ENCODE assay signal across 8 cellular contexts in genomic region chr17:35764123-35764991, GRCh38. TPM values are rescaled to one million over a fixed set of nuclear protein-coding genes. Genes with fewer than 3 reads are reported as not detected.
A peak's percentile ranks its signal among the peaks of the same experiment; 100 is the strongest.
DNase-seq lines count a peak whose midpoint lies in the region; ATAC-seq and TF ChIP-seq lines count a peak whose summit lies in the region.

No MANE protein-coding gene starts in this region.

- intact Hi-C loops in heart right ventricle (cut with DNase I) = loop anchor here in 8 of 10 donors (1.0 to 10.0 kb wide), 3 partner anchors 40 to 590 kb away; no protein-coding TSS in a partner anchor
- intact Hi-C loops in posterior vena cava (cut with DNase I) = loop anchor here in 1 of 2 donors (2.0 kb wide), 1 partner anchor 40 kb away; no protein-coding TSS in a partner anchor

- TF ChIP-seq EP300 in upper lobe of left lung (IDR thresholded peaks at IDR 0.05) = no peak

- DNase-seq in NCI-H1417 (lab: John Stamatoyannopoulos, UW) = peak; percentile 92 to 94 (median 93)
- peak; percentile 90 for DNase-seq in SW480 (ENCODE audit: low spot score)
- DNase-seq in adipocyte (ENCODE audit: low read depth) = peak; percentile 92
- peak; percentile 81 to 91 for DNase-seq in heart right ventricle
- DNase-seq in posterior vena cava (ENCODE audit: low spot score) = peak; percentile 95
- peak; percentile 91 to 98 for DNase-seq in upper lobe of left lung

- peak overlapping the region in 2 of 10 donors; percentile 41 to 44 for H3K27ac ChIP-seq in heart right ventricle
- H3K27ac ChIP-seq in upper lobe of left lung = peak overlapping the region in 2 of 4 donors; percentile 1 to 65

- TF ChIP-seq POLR2A in upper lobe of left lung (IDR thresholded peaks at IDR 0.05) = peak in 1 of 4 donors; percentile 40

- ATAC-seq in HG02678 (IDR thresholded peaks at IDR 0.05; ENCODE audit: unreplicated experiment) (peak; percentile 92), heart right ventricle (peak; percentile 93 to 98 (median 96)), upper lobe of left lung (ENCODE audit: low FRiP score in 2 of 2) (peak; percentile 94 to 98)

- H3K4me3 ChIP-seq in adipocyte (ENCODE audit: low read length) (peak overlapping the region; percentile 65), heart right ventricle (peak overlapping the region in 9 of 10 donors; percentile 34 to 62 (median 60)), upper lobe of left lung (peak overlapping the region; percentile 36 to 62 (median 51))

- no peaks in the 10 kb centered on the region for H3K36me3 ChIP-seq in adipocyte (ENCODE audit: control insufficient read depth, insufficient read depth, low read length, severe bottlenecking)
- H3K36me3 ChIP-seq in heart right ventricle = no peaks in the 10 kb centered on the region
- H3K36me3 ChIP-seq in upper lobe of left lung = no peaks in the 10 kb centered on the region

- H3K9me3 ChIP-seq in adipocyte (ENCODE audit: control insufficient read depth, low read length) (no peaks in the 10 kb centered on the region), heart right ventricle (no peaks in the 10 kb centered on the region), upper lobe of left lung (no peaks in the 10 kb centered on the region)

- peak overlapping the region; percentile 49 for H3K9ac ChIP-seq in adipocyte (ENCODE audit: low read length)

- TF ChIP-seq CTCF in GM12801 (IDR thresholded peaks at IDR 0.05; ENCODE audit: extremely low read depth, insufficient read length) (peak; percentile 39), heart right ventricle (IDR thresholded peaks at IDR 0.05) (peak; percentile 89 to 97 (median 96)), upper lobe of left lung (IDR thresholded peaks at IDR 0.05) (peak; percentile 93 to 100 (median 99))

- H3K27me3 ChIP-seq in adipocyte (replicated peaks; ENCODE audit: control insufficient read depth, insufficient read depth, low read length) (peaks cover 63% of the 10 kb centered on the region), heart right ventricle (peaks cover 0 to 10% (median 0%) of the 10 kb centered on the region in 7 donors), upper lobe of left lung (no peaks in the 10 kb centered on the region)

- peaks cover 2% of the 10 kb centered on the region for H3K4me1 ChIP-seq in adipocyte (ENCODE audit: control insufficient read depth, insufficient read depth, low read length)
- peaks cover 2 to 28% (median 8%) of the 10 kb centered on the region in 9 donors for H3K4me1 ChIP-seq in heart right ventricle
- H3K4me1 ChIP-seq in upper lobe of left lung = peaks cover 9 to 18% (median 13%) of the 10 kb centered on the region in 4 donors

- 5% methylated on average over 71 to 75 of the region's 75 CpGs for WGBS in heart right ventricle, 2 donors
- 5 to 8% methylated on average over 36 to 56 of the region's 75 CpGs for WGBS in upper lobe of left lung, 2 donors

RNA-seq across cellular contexts. Expression of gene C17orf50, which starts 3.7 kb away (rescaled TPM):
- total RNA-seq in heart right ventricle (not detected), posterior vena cava (not detected), upper lobe of left lung (1 to 10 TPM in 1 of 6 donors, under 1 TPM in 1, not detected in 4; 0.46 to 1.1 TPM)
- not detected for polyA plus RNA-seq in heart right ventricle

RNA-seq across cellular contexts. Expression of gene GAS2L2, which starts 11.3 kb away (rescaled TPM):
- under 1 TPM in 6 of 10 donors, not detected in 4; 0.09 to 0.89 (median 0.14) TPM for total RNA-seq in heart right ventricle
- under 1 TPM; 0.03 to 0.15 TPM for polyA plus RNA-seq in heart right ventricle
- not detected for total RNA-seq in posterior vena cava
- total RNA-seq in upper lobe of left lung = 1 to 10 TPM in 5 of 6 donors, under 1 TPM in 1; 0.37 to 7.4 (median 3.3) TPM

RNA-seq across cellular contexts. Expression of gene MMP28, which starts 31.1 kb away (rescaled TPM):
- total RNA-seq in heart right ventricle (1 to 10 TPM; 1.4 to 3.4 (median 1.9) TPM), posterior vena cava (10 to 100 TPM in 1 of 2 donors, 1 to 10 TPM in 1; 8.8 to 18.2 TPM), upper lobe of left lung (100 to 1,000 TPM in 3 of 6 donors, 10 to 100 TPM in 3; 51.1 to 134 (median 98.5) TPM)
- 1 to 10 TPM; 5.4 to 7.4 TPM for polyA plus RNA-seq in heart right ventricle

RNA-seq across cellular contexts. Expression of gene RASL10B, which starts 32.9 kb away (rescaled TPM):
- 10 to 100 TPM in 9 of 10 donors, 1 to 10 TPM in 1; 9.0 to 26.2 (median 11.9) TPM for total RNA-seq in heart right ventricle
- 1 to 10 TPM; 3.9 to 6.9 TPM for polyA plus RNA-seq in heart right ventricle
- 1 to 10 TPM; 1.1 to 2.3 TPM for total RNA-seq in posterior vena cava
- 1 to 10 TPM; 1.0 to 4.1 (median 1.7) TPM for total RNA-seq in upper lobe of left lung

RNA-seq across cellular contexts. Expression of gene TAF15, which starts 44.9 kb away (rescaled TPM):
- total RNA-seq in heart right ventricle (100 to 1,000 TPM; 102 to 158 (median 135) TPM), posterior vena cava (100 to 1,000 TPM; 121 to 129 TPM), upper lobe of left lung (100 to 1,000 TPM in 2 of 6 donors, 10 to 100 TPM in 4; 42.4 to 137 (median 93.0) TPM)
- 10 to 100 TPM; 56.1 to 72.2 TPM for polyA plus RNA-seq in heart right ventricle

Comparison
In these comparisons a context has a peak if more than half of its experiments do, and no peak if none do; other contexts are left out.
1. CTCF ChIP-seq: peak in every context shown above with its lines; median percentile 99 in upper lobe of left lung; 96 in heart right ventricle; 39 in GM12801.